Comparison of ENCODE assay signal across 19 cellular contexts in the genomic region with DNA sequence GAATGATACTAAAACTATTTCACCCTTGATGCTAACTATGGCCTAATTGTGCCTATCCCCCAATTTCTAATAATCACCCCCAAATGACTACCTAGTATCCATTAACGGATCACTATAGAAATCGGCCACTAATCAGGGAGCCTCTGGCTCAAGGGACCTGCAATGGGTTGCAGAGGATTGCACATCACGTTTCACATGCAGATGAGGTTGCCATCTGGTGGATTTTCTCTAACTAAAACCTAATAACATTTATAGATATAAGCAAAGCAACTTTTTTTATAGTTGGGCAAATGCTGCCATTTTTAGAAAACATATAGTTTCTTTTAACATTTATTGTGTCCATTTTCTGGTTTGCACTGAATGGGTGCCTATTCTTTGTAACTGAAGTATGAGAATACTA. TPM values are rescaled to one million over a fixed set of nuclear protein-coding genes. Genes with fewer than 3 reads are reported as not detected.
DNase-seq lines count a peak whose midpoint lies in the region; ATAC-seq and TF ChIP-seq lines count a peak whose summit lies in the region.
"Had no signal": no experiment of that assay in that cellular context is flagged by ENCODE, and none has a peak within 500 bp of the region (broad histone marks: within the 10 kb centered on the region; RNA-seq: fewer than 3 reads in every experiment).

No MANE protein-coding gene starts in this region.

- TF ChIP-seq CTCF in choroid plexus epithelial cell (conservative IDR thresholded peaks at IDR 0.05; ENCODE audit: low read depth, low read length) (peak; percentile 23), smooth muscle cell (IDR thresholded peaks at IDR 0.05; ENCODE audit: borderline replicate concordance, insufficient read depth, poor library complexity, severe bottlenecking) (peak; percentile 8)

- H3K9ac ChIP-seq in smooth muscle cell (ENCODE audit: low read depth) = no peak overlapping the region

- intact Hi-C loops in sciatic nerve (cut with DNase I) = no loop called here

- H2AFZ ChIP-seq in smooth muscle cell (ENCODE audit: low read depth) = no peak overlapping the region

- CTCF ChIA-PET in activated CD4-positive, alpha-beta memory T cell treated with anti-CD3 and anti-CD28 coated beads, Interleukin-2, amount 10 ng/mL, durations not matched to agents 7 days and 5 days (lab: Charles Lee) = no interaction called here

- no peak overlapping the region for H3K4me2 ChIP-seq in smooth muscle cell

- peak; percentile 54 for DNase-seq in NCI-H748 (lab: John Stamatoyannopoulos, UW; ENCODE audit: unreplicated experiment)
- no peak for DNase-seq in NCI-H748 treated with DMSO at 0.1 percent for 48 hours (lab: John Stamatoyannopoulos, UW)
- peak; percentile 78 for DNase-seq in NCI-H69 (lab: John Stamatoyannopoulos, UW)
- DNase-seq in choroid plexus epithelial cell (ENCODE audit: low read depth) = peak; percentile 23
- DNase-seq in smooth muscle cell (lab: John Stamatoyannopoulos, UW; ENCODE audit: unreplicated experiment) = no peak
- DNase-seq in NCI-H2107 (lab: John Stamatoyannopoulos, UW) = no peak
- DNase-seq in activated CD4-positive, alpha-beta memory T cell treated with anti-CD3 and anti-CD28 coated beads, Interleukin-2, amount 10 ng/mL, durations not matched to agents 7 days and 5 days = no peak
- DNase-seq in sciatic nerve (ENCODE audit: low spot score) = no peak
- DNase-seq: activated CD4-positive, alpha-beta T cell treated with anti-CD3 and anti-CD28 coated beads for 48 hours; activated T-cell treated with anti-CD3 and anti-CD28 coated beads, Interleukin-2, amount 50 U/mL, for 4 hours; DND-41; hypothalamus; left ventricle myocardium inferior; naive B cell; NCI-H2029 treated with DMSO at 0.1 percent for 48 hours; retina; stimulated activated CD4-positive, alpha-beta T cell treated with anti-CD3 and anti-CD28 coated beads, Interleukin-2, amount 100 ng/mL, for 24 hours; T-helper 17 cell had no signal

- no peaks in the 10 kb centered on the region for H3K9me3 Mint-ChIP-seq in activated CD4-positive, alpha-beta memory T cell treated with anti-CD3 and anti-CD28 coated beads, Interleukin-2, amount 10 ng/mL, durations not matched to agents 7 days and 5 days
- H3K9me3 Mint-ChIP-seq: activated T-cell treated with anti-CD3 and anti-CD28 coated beads, Interleukin-2, amount 50 U/mL, for 4 hours had no signal

- no peak overlapping the region for H3K27ac Mint-ChIP-seq in activated CD4-positive, alpha-beta memory T cell treated with anti-CD3 and anti-CD28 coated beads, Interleukin-2, amount 10 ng/mL, durations not matched to agents 7 days and 5 days
- H3K27ac Mint-ChIP-seq: naive B cell, T-helper 17 cell had no signal

- no peaks in the 10 kb centered on the region for H3K4me1 ChIP-seq in smooth muscle cell (ENCODE audit: low read depth)
- H3K4me1 ChIP-seq: left ventricle myocardium inferior had no signal

- H3K4me1 Mint-ChIP-seq in activated CD4-positive, alpha-beta memory T cell treated with anti-CD3 and anti-CD28 coated beads, Interleukin-2, amount 10 ng/mL, durations not matched to agents 7 days and 5 days = no peaks in the 10 kb centered on the region
- H3K4me1 Mint-ChIP-seq: naive B cell, T-helper 17 cell had no signal

- no peaks in the 10 kb centered on the region for H3K27me3 Mint-ChIP-seq in activated CD4-positive, alpha-beta memory T cell treated with anti-CD3 and anti-CD28 coated beads, Interleukin-2, amount 10 ng/mL, durations not matched to agents 7 days and 5 days
- H3K27me3 Mint-ChIP-seq: T-helper 17 cell had no signal

- H3K36me3 ChIP-seq in smooth muscle cell (ENCODE audit: low read depth) = no peaks in the 10 kb centered on the region
- H3K36me3 ChIP-seq: left ventricle myocardium inferior had no signal

- H3K4me3 ChIP-seq in choroid plexus epithelial cell (ENCODE audit: low read depth, low read length) = no peak overlapping the region
- H3K4me3 ChIP-seq in smooth muscle cell = no peak overlapping the region
- H3K4me3 ChIP-seq: left ventricle myocardium inferior had no signal

- no peak for ATAC-seq in sciatic nerve
- ATAC-seq: activated T-cell treated with anti-CD3 and anti-CD28 coated beads, Interleukin-2, amount 50 U/mL, for 4 hours; esophagus mucosa; T-helper 17 cell had no signal

- H3K36me3 Mint-ChIP-seq in activated CD4-positive, alpha-beta memory T cell treated with anti-CD3 and anti-CD28 coated beads, Interleukin-2, amount 10 ng/mL, durations not matched to agents 7 days and 5 days (ENCODE audit: low read depth) = no peaks in the 10 kb centered on the region

- no peaks in the 10 kb centered on the region for H3F3A ChIP-seq in smooth muscle cell (ENCODE audit: low read depth)

- no peak overlapping the region for H3K27ac ChIP-seq in smooth muscle cell (ENCODE audit: low read depth)
- H3K27ac ChIP-seq: left ventricle myocardium inferior had no signal

- H4K20me1 ChIP-seq in smooth muscle cell (ENCODE audit: low read depth) = no peaks in the 10 kb centered on the region

- no peaks in the 10 kb centered on the region for H3K9me3 ChIP-seq in smooth muscle cell (replicated peaks; ENCODE audit: low read depth)
- H3K9me3 ChIP-seq: left ventricle myocardium inferior had no signal

- no peaks in the 10 kb centered on the region for H3K79me2 ChIP-seq in smooth muscle cell (ENCODE audit: low read depth)

- H3K27me3 ChIP-seq in smooth muscle cell (ENCODE audit: low read depth) = no peaks in the 10 kb centered on the region

- 63% methylated on average over 3 of the region's 3 CpGs for WGBS in smooth muscle cell (ENCODE audit: low lambda C conversion rate)

- no peak overlapping the region for H3K4me3 Mint-ChIP-seq in activated CD4-positive, alpha-beta memory T cell treated with anti-CD3 and anti-CD28 coated beads, Interleukin-2, amount 10 ng/mL, durations not matched to agents 7 days and 5 days
- H3K4me3 Mint-ChIP-seq: activated T-cell treated with anti-CD3 and anti-CD28 coated beads, Interleukin-2, amount 50 U/mL, for 4 hours; naive B cell; T-helper 17 cell had no signal

- POLR2A ChIA-PET in activated CD4-positive, alpha-beta memory T cell treated with anti-CD3 and anti-CD28 coated beads, Interleukin-2, amount 10 ng/mL, durations not matched to agents 7 days and 5 days (lab: Charles Lee) = no interaction called here

RNA-seq across cellular contexts. Expression of gene ALG13, which starts 28.3 kb away (rescaled TPM):
- total RNA-seq in smooth muscle cell = 77.6 and 141 TPM in 2 replicates
- polyA plus RNA-seq in smooth muscle cell = 47.2 and 60.4 TPM in 2 replicates
- total RNA-seq in activated CD4-positive, alpha-beta memory T cell treated with anti-CD3 and anti-CD28 coated beads, Interleukin-2, amount 10 ng/mL, durations not matched to agents 7 days and 5 days = 10 to 100 TPM; 36.1 to 39.4 TPM
- total RNA-seq in sciatic nerve = 86.3 TPM

Comparison
In these comparisons a context has a peak if more than half of its experiments do, and no peak if none do; other contexts are left out.
1. DNase-seq: peak in NCI-H748 (single experiment), NCI-H69 (single experiment) and choroid plexus epithelial cell (single experiment); none in NCI-H748 treated with DMSO at 0.1 percent for 48 hours (single experiment), smooth muscle cell (single experiment), NCI-H2107 (single experiment), activated CD4-positive, alpha-beta memory T cell treated with anti-CD3 and anti-CD28 coated beads, Interleukin-2, amount 10 ng/mL, durations not matched to agents 7 days and 5 days (single experiment) and sciatic nerve (single experiment).